In the genomic region with DNA sequence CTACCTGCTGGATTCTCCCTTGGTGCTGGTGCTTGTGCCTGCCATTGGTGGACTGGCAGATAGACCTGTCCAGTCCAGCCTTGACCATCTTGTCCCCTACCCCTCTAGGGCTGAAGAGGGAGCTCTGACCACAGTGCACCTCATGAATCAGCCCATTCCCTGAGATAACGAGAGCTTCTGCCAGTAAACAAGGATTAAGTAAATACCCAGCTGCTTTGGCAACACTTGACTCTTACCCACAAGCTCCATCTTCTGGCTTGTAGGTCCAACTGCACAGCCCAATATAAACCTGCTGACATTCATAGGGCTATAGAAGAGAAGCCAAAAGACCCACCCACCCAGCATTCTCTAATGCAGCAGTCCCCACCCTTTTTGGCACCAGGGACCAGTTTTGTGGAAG, we compare ENCODE assay signal across 1 cellular context.
TF ChIP-seq lines count a peak whose summit lies in the region.

No MANE protein-coding gene starts in this region.

TF ChIP-seq in HepG2, 621 proteins besides CTCF, POLR2A, EP300 and RAD21 (continued from another document):
- TF ChIP-seq, protein P1, sequence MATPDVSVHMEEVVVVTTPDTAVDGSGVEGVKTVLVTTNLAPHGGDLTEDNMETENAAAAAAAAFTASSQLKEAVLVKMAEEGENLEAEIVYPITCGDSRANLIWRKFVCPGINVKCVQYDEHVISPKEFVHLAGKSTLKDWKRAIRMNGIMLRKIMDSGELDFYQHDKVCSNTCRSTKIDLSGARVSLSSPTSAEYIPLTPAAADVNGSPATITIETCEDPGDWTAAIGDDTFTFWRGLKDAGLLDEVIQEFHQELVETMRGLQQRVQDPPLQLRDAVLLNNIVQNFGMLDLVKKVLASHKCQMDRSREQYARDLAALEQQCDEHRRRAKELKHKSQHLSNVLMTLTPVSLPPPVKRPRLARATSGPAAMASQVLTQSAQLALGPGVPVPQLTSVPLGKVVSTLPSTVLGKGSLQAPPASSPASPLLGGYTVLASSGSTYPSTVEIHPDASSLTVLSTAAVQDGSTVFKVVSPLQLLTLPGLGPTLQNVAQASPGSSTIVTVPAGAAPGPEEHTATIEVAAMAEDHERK (CRISPR knock-in tag; IDR thresholded peaks at IDR 0.05; ENCODE audit: low read depth), result no peak
- TF ChIP-seq ZNF33A (CRISPR knock-in tag; IDR thresholded peaks at IDR 0.05; ENCODE audit: borderline replicate concordance), result no peak
- peak; percentile 95 for TF ChIP-seq ZMYM4 (CRISPR knock-in tag; IDR thresholded peaks at IDR 0.05)
